In genomic region chr2:11344956-11345671, GRCh38 we compare ENCODE assay signal across 8 cellular contexts. TPM values are rescaled to one million over a fixed set of nuclear protein-coding genes. Genes with fewer than 3 reads are reported as not detected.
DNase-seq lines count a peak whose midpoint lies in the region; ATAC-seq and TF ChIP-seq lines count a peak whose summit lies in the region.

No MANE protein-coding gene starts in this region.

- no peaks in the 10 kb centered on the region for H3K36me3 ChIP-seq in CD8-positive, alpha-beta memory T cell (ENCODE audit: insufficient read depth, low read length)
- H3K36me3 ChIP-seq in KOPT-K1 (ENCODE audit: insufficient read depth, low read length) (no peaks in the 10 kb centered on the region), esophagus squamous epithelium (no peaks in the 10 kb centered on the region), uterus (no peaks in the 10 kb centered on the region)

- POLR2A ChIA-PET in CD8-positive, alpha-beta memory T cell (lab: Charles Lee): interaction anchor here (1.0 to 1.5 kb wide), 2 partner anchors 121 to 215 kb away, joined by 3 to 6 read pairs; partner anchors contain the start of gene E2F6
- POLR2A ChIA-PET in activated CD4-positive, alpha-beta T cell treated with anti-CD3 and anti-CD28 coated beads, Interleukin-2, amount 10 ng/mL, durations not matched to agents 7 days and 5 days (lab: Charles Lee): no interaction called here

- no peaks in the 10 kb centered on the region for H3K9me3 Mint-ChIP-seq in CD8-positive, alpha-beta memory T cell
- H3K9me3 Mint-ChIP-seq in activated CD4-positive, alpha-beta T cell treated with anti-CD3 and anti-CD28 coated beads, Interleukin-2, amount 10 ng/mL, durations not matched to agents 7 days and 5 days: no peaks in the 10 kb centered on the region
- H3K9me3 Mint-ChIP-seq in naive B cell: no peaks in the 10 kb centered on the region

- TF ChIP-seq POLR2A in esophagus squamous epithelium (IDR thresholded peaks at IDR 0.05) (peak in 1 of 4 donors; percentile 20), uterus (IDR thresholded peaks at IDR 0.05) (peak in 1 of 2 donors; percentile 11)

- H3K4me1 ChIP-seq in CD8-positive, alpha-beta memory T cell (ENCODE audit: insufficient read depth, low read length): peaks cover 18% of the 10 kb centered on the region
- H3K4me1 ChIP-seq in esophagus squamous epithelium (peaks cover 0 to 57% (median 7%) of the 10 kb centered on the region in 3 donors), uterus (no peaks in the 10 kb centered on the region)

- peak; percentile 6 to 50 (median 24) for DNase-seq in CD8-positive, alpha-beta memory T cell
- peak; percentile 20 for DNase-seq in activated CD4-positive, alpha-beta T cell treated with anti-CD3 and anti-CD28 coated beads, Interleukin-2, amount 10 ng/mL, durations not matched to agents 7 days and 5 days
- DNase-seq in esophagus squamous epithelium (lab: John Stamatoyannopoulos, UW): no peak
- DNase-seq in naive B cell: no peak
- DNase-seq in uterus: peak; percentile 79 to 89
- DNase-seq in glomerular visceral epithelial cell (ENCODE audit: extremely low spot score): no peak

- H3K36me3 Mint-ChIP-seq in CD8-positive, alpha-beta memory T cell: peaks cover 0 to 7% (median 0%) of the 10 kb centered on the region in 3 donors
- peaks cover 2% of the 10 kb centered on the region for H3K36me3 Mint-ChIP-seq in activated CD4-positive, alpha-beta T cell treated with anti-CD3 and anti-CD28 coated beads, Interleukin-2, amount 10 ng/mL, durations not matched to agents 7 days and 5 days (ENCODE audit: low read depth)
- H3K36me3 Mint-ChIP-seq in naive B cell: peaks cover 0 to 7% of the 10 kb centered on the region in 2 donors

- peak; percentile 47 for ATAC-seq in GM19455 (IDR thresholded peaks at IDR 0.05; ENCODE audit: unreplicated experiment)
- ATAC-seq in naive B cell (ENCODE audit: low read depth in 2 of 2): peak; percentile 40 to 43

- H3K27ac Mint-ChIP-seq in CD8-positive, alpha-beta memory T cell: peak overlapping the region; percentile 20 to 96 (median 86)
- peak overlapping the region; percentile 82 for H3K27ac Mint-ChIP-seq in activated CD4-positive, alpha-beta T cell treated with anti-CD3 and anti-CD28 coated beads, Interleukin-2, amount 10 ng/mL, durations not matched to agents 7 days and 5 days
- H3K27ac Mint-ChIP-seq in naive B cell: peak overlapping the region in 5 of 6 donors; percentile 33 to 89 (median 84)

- TF ChIP-seq CTCF in esophagus squamous epithelium (IDR thresholded peaks at IDR 0.05): no peak
- TF ChIP-seq CTCF in uterus (IDR thresholded peaks at IDR 0.05): peak in 3 of 4 experiments; percentile 7 to 8 (median 7)

- intact Hi-C loops in esophagus squamous epithelium (cut with DNase I) (no loop called here), uterus (cut with DNase I; ENCODE audit: low total_unique reads) (no loop called here)

- WGBS in esophagus squamous epithelium, 2 donors: 2 to 6% methylated on average over 7 to 8 of the region's 58 CpGs

- peaks cover 0 to 3% of the 10 kb centered on the region in 2 donors for H3K27me3 Mint-ChIP-seq in CD8-positive, alpha-beta memory T cell
- H3K27me3 Mint-ChIP-seq in activated CD4-positive, alpha-beta T cell treated with anti-CD3 and anti-CD28 coated beads, Interleukin-2, amount 10 ng/mL, durations not matched to agents 7 days and 5 days: peaks cover 19% of the 10 kb centered on the region
- no peaks in the 10 kb centered on the region for H3K27me3 Mint-ChIP-seq in naive B cell

- no peaks in the 10 kb centered on the region for H3K27me3 ChIP-seq in CD8-positive, alpha-beta memory T cell (ENCODE audit: insufficient read depth, low read length, poor library complexity, severe bottlenecking)
- H3K27me3 ChIP-seq in esophagus squamous epithelium (no peaks in the 10 kb centered on the region), uterus (no peaks in the 10 kb centered on the region)

- H3K4me1 Mint-ChIP-seq in CD8-positive, alpha-beta memory T cell: peaks cover 32 to 38% (median 32%) of the 10 kb centered on the region in 3 donors
- H3K4me1 Mint-ChIP-seq in activated CD4-positive, alpha-beta T cell treated with anti-CD3 and anti-CD28 coated beads, Interleukin-2, amount 10 ng/mL, durations not matched to agents 7 days and 5 days: peaks cover 26% of the 10 kb centered on the region
- H3K4me1 Mint-ChIP-seq in naive B cell: peaks cover 17 to 23% (median 22%) of the 10 kb centered on the region in 3 donors

- H3K27ac ChIP-seq in CD8-positive, alpha-beta memory T cell (ENCODE audit: low read depth, low read length): peak overlapping the region; percentile 47
- H3K27ac ChIP-seq in KOPT-K1 (ENCODE audit: low read depth, low read length, poor library complexity, severe bottlenecking): peak overlapping the region; percentile 66
- peak overlapping the region; percentile 90 to 98 (median 98) for H3K27ac ChIP-seq in esophagus squamous epithelium
- H3K27ac ChIP-seq in uterus: peak overlapping the region; percentile 97 to 100

- H3K9me3 ChIP-seq in CD8-positive, alpha-beta memory T cell (ENCODE audit: low read length): no peaks in the 10 kb centered on the region
- no peaks in the 10 kb centered on the region for H3K9me3 ChIP-seq in KOPT-K1 (ENCODE audit: insufficient read depth, low read length, poor library complexity, severe bottlenecking)
- no peaks in the 10 kb centered on the region for H3K9me3 ChIP-seq in esophagus squamous epithelium
- H3K9me3 ChIP-seq in uterus: no peaks in the 10 kb centered on the region

- peak overlapping the region; percentile 87 to 93 (median 88) for H3K4me3 Mint-ChIP-seq in CD8-positive, alpha-beta memory T cell
- H3K4me3 Mint-ChIP-seq in activated CD4-positive, alpha-beta T cell treated with anti-CD3 and anti-CD28 coated beads, Interleukin-2, amount 10 ng/mL, durations not matched to agents 7 days and 5 days: peak overlapping the region; percentile 76
- peak overlapping the region; percentile 88 to 98 (median 92) for H3K4me3 Mint-ChIP-seq in naive B cell

- CTCF ChIA-PET in CD8-positive, alpha-beta memory T cell (lab: Charles Lee): interaction anchor here (1.3 to 1.5 kb wide), 2 partner anchors 212 kb away, joined by 5 to 6 read pairs; a partner anchor contains a TSS
- CTCF ChIA-PET in activated CD4-positive, alpha-beta T cell treated with anti-CD3 and anti-CD28 coated beads, Interleukin-2, amount 10 ng/mL, durations not matched to agents 7 days and 5 days (lab: Charles Lee): interaction anchor here (0.8 to 0.9 kb wide), 2 partner anchors 10 to 44 kb away, joined by 3 to 4 read pairs; no protein-coding TSS in a partner anchor

- H3K4me3 ChIP-seq in CD8-positive, alpha-beta memory T cell (ENCODE audit: low read length): peak overlapping the region; percentile 54
- H3K4me3 ChIP-seq in esophagus squamous epithelium (peak overlapping the region; percentile 83 to 98 (median 88)), uterus (peak overlapping the region; percentile 52 to 98)

RNA-seq across cellular contexts. Expression of gene ROCK2, which starts 0.7 kb away (rescaled TPM):
- total RNA-seq in CD8-positive, alpha-beta memory T cell: 10 to 100 TPM; 19.5 to 22.9 TPM
- 15.5 TPM for polyA plus RNA-seq in CD8-positive, alpha-beta memory T cell
- total RNA-seq in activated CD4-positive, alpha-beta T cell treated with anti-CD3 and anti-CD28 coated beads, Interleukin-2, amount 10 ng/mL, durations not matched to agents 7 days and 5 days: 10 to 100 TPM; 19.1 to 20.5 TPM
- total RNA-seq in esophagus squamous epithelium (10 to 100 TPM; 15.2 to 50.5 (median 21.4) TPM), uterus (100 to 1,000 TPM in 3 of 4 donors, 10 to 100 TPM in 1; 78.5 to 143 (median 122) TPM)
- polyA plus RNA-seq in naive B cell (ENCODE audit: low read depth in 6 of 6): 10 to 100 TPM in 3 of 6 donors, 1 to 10 TPM in 3; 3.2 to 21.2 (median 10.0) TPM

Comparison
In these comparisons a context has a peak if more than half of its experiments do, and no peak if none do; other contexts are left out.
1. DNase-seq: peak in CD8-positive, alpha-beta memory T cell (5 of 5), activated CD4-positive, alpha-beta T cell treated with anti-CD3 and anti-CD28 coated beads, Interleukin-2, amount 10 ng/mL, durations not matched to agents 7 days and 5 days (single experiment) and uterus (2 of 2); none in esophagus squamous epithelium (single experiment), naive B cell (single experiment) and glomerular visceral epithelial cell (single experiment).
2. H3K27ac ChIP-seq: peak in every context shown above with its lines; median percentile 98 in uterus; 98 in esophagus squamous epithelium; 66 in KOPT-K1; 47 in CD8-positive, alpha-beta memory T cell.
3. CTCF ChIP-seq: peak in uterus (3 of 4); none in esophagus squamous epithelium (0 of 6).
4. Peak in every context shown above with its lines, with median percentiles within 50 percentile points of each other: H3K4me3 ChIP-seq, H3K27ac Mint-ChIP-seq and H3K4me3 Mint-ChIP-seq.